ENCODE assay signal across 8 cellular contexts in genomic region chr10:74825033-74825370, GRCh38. TPM values are rescaled to one million over a fixed set of nuclear protein-coding genes. Genes with fewer than 3 reads are reported as not detected.
DNase-seq lines count a peak whose midpoint lies in the region; ATAC-seq and TF ChIP-seq lines count a peak whose summit lies in the region.

No MANE protein-coding gene starts in this region.

- H3K27me3 Mint-ChIP-seq in IgD-negative memory B cell, result no peaks in the 10 kb centered on the region

- H3K27ac Mint-ChIP-seq in IgD-negative memory B cell, result peak overlapping the region in 2 of 3 donors; percentile 50 to 55

- H3K4me1 ChIP-seq in gastroesophageal sphincter, result peaks cover 0 to 62% (median 8%) of the 10 kb centered on the region in 3 donors
- peaks cover 39 to 61% (median 51%) of the 10 kb centered on the region in 4 donors for H3K4me1 ChIP-seq in upper lobe of left lung

- H3K4me1 Mint-ChIP-seq in IgD-negative memory B cell, result peaks cover 11 to 21% (median 19%) of the 10 kb centered on the region in 3 donors

- TF ChIP-seq EP300 in gastroesophageal sphincter (IDR thresholded peaks at IDR 0.05), result no peak
- no peak for TF ChIP-seq EP300 in upper lobe of left lung (IDR thresholded peaks at IDR 0.05)

- WGBS in gastroesophageal sphincter (ENCODE audit: low coverage in 1 of 2), 2 donors, result no CpG with 5 or more reads among the region's 35 CpGs
- WGBS in upper lobe of left lung, 2 donors, result 0% methylated on average over 4 to 26 of the region's 35 CpGs

- no peaks in the 10 kb centered on the region for H3K9me3 ChIP-seq in gastroesophageal sphincter
- no peaks in the 10 kb centered on the region for H3K9me3 ChIP-seq in upper lobe of left lung

- peak in 1 of 4 experiments; percentile 29 for TF ChIP-seq CTCF in gastroesophageal sphincter (IDR thresholded peaks at IDR 0.05)
- TF ChIP-seq CTCF in upper lobe of left lung (IDR thresholded peaks at IDR 0.05), result no peak

- peak overlapping the region; percentile 77 to 100 (median 93) for H3K27ac ChIP-seq in gastroesophageal sphincter
- H3K27ac ChIP-seq in upper lobe of left lung, result peak overlapping the region; percentile 71 to 99 (median 88)

- no peak for ATAC-seq in gastroesophageal sphincter
- ATAC-seq in upper lobe of left lung (ENCODE audit: low FRiP score in 2 of 2), result no peak

- H3K27me3 ChIP-seq in gastroesophageal sphincter, result no peaks in the 10 kb centered on the region
- H3K27me3 ChIP-seq in upper lobe of left lung, result no peaks in the 10 kb centered on the region

- H3K36me3 ChIP-seq in gastroesophageal sphincter (no peaks in the 10 kb centered on the region), upper lobe of left lung (no peaks in the 10 kb centered on the region)

- TF ChIP-seq POLR2A in gastroesophageal sphincter (IDR thresholded peaks at IDR 0.05), result peak in 1 of 2 donors; percentile 22
- TF ChIP-seq POLR2A in upper lobe of left lung (IDR thresholded peaks at IDR 0.05), result no peak

- H3K4me3 ChIP-seq in gastroesophageal sphincter (peak overlapping the region; percentile 67 to 96), upper lobe of left lung (peak overlapping the region; percentile 59 to 96 (median 74))

- H3K4me3 Mint-ChIP-seq in IgD-negative memory B cell, result peak overlapping the region; percentile 86 to 93 (median 90)

- H3K36me3 Mint-ChIP-seq in IgD-negative memory B cell, result no peaks in the 10 kb centered on the region

- H3K9me3 Mint-ChIP-seq in IgD-negative memory B cell, result no peaks in the 10 kb centered on the region

- peak; percentile 20 for DNase-seq in CMK (ENCODE audit: low read depth)
- DNase-seq in activated T-cell treated with anti-CD3 and anti-CD28 coated beads, Interleukin-2, amount 50 U/mL, for 1 hour, result peak; percentile 72
- peak; percentile 60 for DNase-seq in occipital lobe (lab: John Stamatoyannopoulos, UW)
- peak in 1 of 2 donors; percentile 29 for DNase-seq in upper lobe of left lung
- DNase-seq in AG08395 (ENCODE audit: low spot score), result no peak
- no peak for DNase-seq in pons (ENCODE audit: low spot score)

RNA-seq across cellular contexts. Expression of gene KAT6B, which starts 1.4 kb away (rescaled TPM):
- 27.1 TPM for polyA plus RNA-seq in IgD-negative memory B cell
- 100 to 1,000 TPM in 1 of 4 donors, 10 to 100 TPM in 3; 35.8 to 107 (median 82.9) TPM for total RNA-seq in gastroesophageal sphincter
- total RNA-seq in occipital lobe, result 304 TPM
- 10 to 100 TPM; 35.2 to 78.4 (median 38.0) TPM for total RNA-seq in upper lobe of left lung

Comparison
In these comparisons a context has a peak if more than half of its experiments do, and no peak if none do; other contexts are left out.
1. DNase-seq: peak in CMK (single experiment), activated T-cell treated with anti-CD3 and anti-CD28 coated beads, Interleukin-2, amount 50 U/mL, for 1 hour (single experiment) and occipital lobe (single experiment); none in AG08395 (single experiment) and pons (single experiment).